Comparison of ENCODE assay signal across 8 cellular contexts in genomic region chr5:91281409-91281808, GRCh38.
DNase-seq lines count a peak whose midpoint lies in the region; ATAC-seq and TF ChIP-seq lines count a peak whose summit lies in the region.

No MANE protein-coding gene starts in this region.

- peaks cover 30% of the 10 kb centered on the region for H3K9me3 Mint-ChIP-seq in activated CD8-positive, alpha-beta T cell treated with anti-CD3 and anti-CD28 coated beads for 36 hours
- H3K9me3 Mint-ChIP-seq in activated CD8-positive, alpha-beta T cell treated with anti-CD3 and anti-CD28 coated beads, Interleukin-2, amount 10 ng/mL, durations not matched to agents 7 days and 5 days (ENCODE audit: insufficient read depth) = peaks cover 10% of the 10 kb centered on the region
- peaks cover 16% of the 10 kb centered on the region for H3K9me3 Mint-ChIP-seq in activated CD4-positive, alpha-beta memory T cell treated with anti-CD3 and anti-CD28 coated beads for 36 hours

- no peaks in the 10 kb centered on the region for H3K9me3 ChIP-seq in suprapubic skin

- H3K4me1 ChIP-seq in suprapubic skin = peaks cover 19% of the 10 kb centered on the region

- H3K36me3 Mint-ChIP-seq in activated CD8-positive, alpha-beta T cell treated with anti-CD3 and anti-CD28 coated beads for 36 hours (ENCODE audit: low read depth) = peaks cover 21% of the 10 kb centered on the region
- peaks cover 4% of the 10 kb centered on the region for H3K36me3 Mint-ChIP-seq in activated CD8-positive, alpha-beta T cell treated with anti-CD3 and anti-CD28 coated beads, Interleukin-2, amount 10 ng/mL, durations not matched to agents 7 days and 5 days (ENCODE audit: low read depth)
- H3K36me3 Mint-ChIP-seq in activated CD4-positive, alpha-beta memory T cell treated with anti-CD3 and anti-CD28 coated beads for 36 hours = peaks cover 2% of the 10 kb centered on the region

- WGBS in suprapubic skin = 29% methylated on average over 5 of the region's 5 CpGs

- TF ChIP-seq EP300 in suprapubic skin (IDR thresholded peaks at IDR 0.05) = no peak

- no peak overlapping the region for H3K4me3 ChIP-seq in suprapubic skin

- no peak for TF ChIP-seq POLR2A in suprapubic skin (IDR thresholded peaks at IDR 0.05)

- peak overlapping the region; percentile 85 for H3K4me3 Mint-ChIP-seq in activated CD8-positive, alpha-beta T cell treated with anti-CD3 and anti-CD28 coated beads for 36 hours
- no peak overlapping the region for H3K4me3 Mint-ChIP-seq in activated CD8-positive, alpha-beta T cell treated with anti-CD3 and anti-CD28 coated beads, Interleukin-2, amount 10 ng/mL, durations not matched to agents 7 days and 5 days
- H3K4me3 Mint-ChIP-seq in activated CD4-positive, alpha-beta memory T cell treated with anti-CD3 and anti-CD28 coated beads for 36 hours = peak overlapping the region; percentile 84

- no peak for ATAC-seq in activated CD8-positive, alpha-beta T cell treated with anti-CD3 and anti-CD28 coated beads for 36 hours
- ATAC-seq in activated CD8-positive, alpha-beta T cell treated with anti-CD3 and anti-CD28 coated beads, Interleukin-2, amount 10 ng/mL, durations not matched to agents 7 days and 5 days = no peak
- ATAC-seq in GM21576 (IDR thresholded peaks at IDR 0.05; ENCODE audit: unreplicated experiment) (no peak), GM21390 (IDR thresholded peaks at IDR 0.05; ENCODE audit: unreplicated experiment) (no peak)

- CTCF ChIA-PET in activated CD8-positive, alpha-beta T cell treated with anti-CD3 and anti-CD28 coated beads for 36 hours (lab: Charles Lee) = interaction anchor here (1.0 to 3.0 kb wide), 7 partner anchors 10 to 349 kb away, joined by 3 to 25 read pairs (median 5); partner anchors contain the start of gene ARRDC3
- CTCF ChIA-PET in activated CD8-positive, alpha-beta T cell treated with anti-CD3 and anti-CD28 coated beads, Interleukin-2, amount 10 ng/mL, durations not matched to agents 7 days and 5 days (lab: Charles Lee) = interaction anchor here (1.4 to 2.6 kb wide), 5 partner anchors 10 to 103 kb away, joined by 4 to 18 read pairs (median 8); partner anchors contain the start of gene ARRDC3
- CTCF ChIA-PET in activated CD4-positive, alpha-beta memory T cell treated with anti-CD3 and anti-CD28 coated beads for 36 hours (lab: Charles Lee) = interaction anchor here (1.3 to 2.6 kb wide), 6 partner anchors 15 to 104 kb away, joined by 3 to 34 read pairs (median 6); partner anchors contain the start of gene ARRDC3

- peaks cover 45% of the 10 kb centered on the region for H3K4me1 Mint-ChIP-seq in activated CD8-positive, alpha-beta T cell treated with anti-CD3 and anti-CD28 coated beads for 36 hours (ENCODE audit: low read depth)
- H3K4me1 Mint-ChIP-seq in activated CD8-positive, alpha-beta T cell treated with anti-CD3 and anti-CD28 coated beads, Interleukin-2, amount 10 ng/mL, durations not matched to agents 7 days and 5 days (ENCODE audit: low read depth) = peaks cover 20% of the 10 kb centered on the region
- H3K4me1 Mint-ChIP-seq in activated CD4-positive, alpha-beta memory T cell treated with anti-CD3 and anti-CD28 coated beads for 36 hours (ENCODE audit: low read depth) = peaks cover 51% of the 10 kb centered on the region

- peak overlapping the region; percentile 89 for H3K27ac ChIP-seq in suprapubic skin

- H3K27me3 Mint-ChIP-seq in activated CD8-positive, alpha-beta T cell treated with anti-CD3 and anti-CD28 coated beads for 36 hours = no peaks in the 10 kb centered on the region
- no peaks in the 10 kb centered on the region for H3K27me3 Mint-ChIP-seq in activated CD8-positive, alpha-beta T cell treated with anti-CD3 and anti-CD28 coated beads, Interleukin-2, amount 10 ng/mL, durations not matched to agents 7 days and 5 days (ENCODE audit: low read depth)
- no peaks in the 10 kb centered on the region for H3K27me3 Mint-ChIP-seq in activated CD4-positive, alpha-beta memory T cell treated with anti-CD3 and anti-CD28 coated beads for 36 hours

- intact Hi-C loops in activated CD8-positive, alpha-beta T cell treated with anti-CD3 and anti-CD28 coated beads for 36 hours (cut with micrococcal nuclease) = loop anchor here (2.0 kb wide), 2 partner anchors 33 to 101 kb away; partner anchors contain the start of gene ARRDC3
- intact Hi-C loops in activated CD4-positive, alpha-beta memory T cell treated with anti-CD3 and anti-CD28 coated beads for 36 hours (cut with micrococcal nuclease) = loop anchor here (2.0 to 5.0 kb wide), 3 partner anchors 17 to 807 kb away; partner anchors contain the start of genes MBLAC2 and POLR3G

- POLR2A ChIA-PET in activated CD8-positive, alpha-beta T cell treated with anti-CD3 and anti-CD28 coated beads for 36 hours (lab: Charles Lee) = interaction anchor here (0.8 to 2.6 kb wide), 7 partner anchors 12 to 102 kb away, joined by 3 to 40 read pairs (median 5); partner anchors contain the start of gene ARRDC3
- POLR2A ChIA-PET in activated CD8-positive, alpha-beta T cell treated with anti-CD3 and anti-CD28 coated beads, Interleukin-2, amount 10 ng/mL, durations not matched to agents 7 days and 5 days (lab: Charles Lee) = interaction anchor here (2.0 to 3.7 kb wide), 3 partner anchors 30 to 101 kb away, joined by 9 to 36 read pairs (median 23); partner anchors contain the start of gene ARRDC3
- POLR2A ChIA-PET in activated CD4-positive, alpha-beta memory T cell treated with anti-CD3 and anti-CD28 coated beads for 36 hours (lab: Charles Lee) = interaction anchor here (0.6 to 3.7 kb wide), 11 partner anchors 10 to 871 kb away, joined by 3 to 62 read pairs (median 4); partner anchors contain the start of genes ARRDC3 and CETN3

- peak overlapping the region; percentile 98 for H3K27ac Mint-ChIP-seq in activated CD8-positive, alpha-beta T cell treated with anti-CD3 and anti-CD28 coated beads for 36 hours
- no peak overlapping the region for H3K27ac Mint-ChIP-seq in activated CD8-positive, alpha-beta T cell treated with anti-CD3 and anti-CD28 coated beads, Interleukin-2, amount 10 ng/mL, durations not matched to agents 7 days and 5 days
- peak overlapping the region; percentile 99 for H3K27ac Mint-ChIP-seq in activated CD4-positive, alpha-beta memory T cell treated with anti-CD3 and anti-CD28 coated beads for 36 hours

- DNase-seq in activated CD8-positive, alpha-beta T cell treated with anti-CD3 and anti-CD28 coated beads for 36 hours = no peak
- no peak for DNase-seq in activated CD8-positive, alpha-beta T cell treated with anti-CD3 and anti-CD28 coated beads, Interleukin-2, amount 10 ng/mL, durations not matched to agents 7 days and 5 days
- DNase-seq in activated CD4-positive, alpha-beta memory T cell treated with anti-CD3 and anti-CD28 coated beads for 36 hours = no peak
- DNase-seq in iPS-NIHi11 (ENCODE audit: low spot score) = peak; percentile 17
- DNase-seq in suprapubic skin (ENCODE audit: low spot score in 2 of 2) = no peak
- no peak for DNase-seq in activated CD4-positive, alpha-beta T cell treated with anti-CD3 and anti-CD28 coated beads, Interleukin-2, amount 50 U/mL, for 4 hours

- no peaks in the 10 kb centered on the region for H3K36me3 ChIP-seq in suprapubic skin

- TF ChIP-seq CTCF in activated CD8-positive, alpha-beta T cell treated with anti-CD3 and anti-CD28 coated beads for 36 hours (IDR thresholded peaks at IDR 0.05) = no peak
- no peak for TF ChIP-seq CTCF in suprapubic skin (IDR thresholded peaks at IDR 0.05)

- H3K27me3 ChIP-seq in suprapubic skin = no peaks in the 10 kb centered on the region
